ENCODE assay signal across 30 cellular contexts in genomic region chr11:58594826-58595225, GRCh38.
"Had no signal": no experiment of that assay in that cellular context is flagged by ENCODE, and none has a peak within 500 bp of the region (broad histone marks: within the 10 kb centered on the region; RNA-seq: fewer than 3 reads in every experiment).

No MANE protein-coding gene starts in this region.

- H3K27me3 Mint-ChIP-seq: activated CD4-positive, alpha-beta memory T cell treated with anti-CD3 and anti-CD28 coated beads for 36 hours; activated CD4-positive, alpha-beta T cell treated with anti-CD3 and anti-CD28 coated beads for 36 hours; activated CD4-positive, alpha-beta T cell treated with anti-CD3 and anti-CD28 coated beads, Interleukin-2, amount 10 ng/mL, durations not matched to agents 24 days and 14 days; activated CD8-positive, alpha-beta memory T cell treated with anti-CD3 and anti-CD28 coated beads, Interleukin-2, amount 10 ng/mL, durations not matched to agents 7 days and 5 days; activated naive CD8-positive, alpha-beta T cell; activated T-cell treated with anti-CD3 and anti-CD28 coated beads, Interleukin-2, amount 50 U/mL, for 24 hours; activated T-helper 17 cell treated with anti-CD3 and anti-CD28 coated beads, Interleukin-2, amount 50 U/mL, for 72 hours; dendritic cell treated with granulocyte-macrophage colony-stimulating factor and Interleukin-4, amounts not matched to agents 40 ng/mL and 50 ng/mL, for 4 days had no signal

- ATAC-seq: activated CD4-positive, alpha-beta T cell treated with anti-CD3 and anti-CD28 coated beads for 36 hours; activated CD8-positive, alpha-beta memory T cell treated with anti-CD3 and anti-CD28 coated beads, Interleukin-2, amount 10 ng/mL, durations not matched to agents 7 days and 5 days; activated CD8-positive, alpha-beta T cell treated with anti-CD3 and anti-CD28 coated beads, Interleukin-2, amount 10 ng/mL, durations not matched to agents 7 days and 5 days; activated T-helper 17 cell treated with anti-CD3 and anti-CD28 coated beads, Interleukin-2, amount 50 U/mL, for 72 hours; body of pancreas; foreskin keratinocyte; gastrocnemius medialis; heart right ventricle had no signal

- H3K4me3 Mint-ChIP-seq: activated CD4-positive, alpha-beta memory T cell treated with anti-CD3 and anti-CD28 coated beads for 36 hours; activated CD4-positive, alpha-beta T cell treated with anti-CD3 and anti-CD28 coated beads for 36 hours; activated CD4-positive, alpha-beta T cell treated with anti-CD3 and anti-CD28 coated beads, Interleukin-2, amount 10 ng/mL, durations not matched to agents 24 days and 14 days; activated CD8-positive, alpha-beta memory T cell treated with anti-CD3 and anti-CD28 coated beads, Interleukin-2, amount 10 ng/mL, durations not matched to agents 7 days and 5 days; activated CD8-positive, alpha-beta T cell treated with anti-CD3 and anti-CD28 coated beads, Interleukin-2, amount 10 ng/mL, durations not matched to agents 7 days and 5 days; activated naive CD8-positive, alpha-beta T cell; activated T-cell treated with anti-CD3 and anti-CD28 coated beads, Interleukin-2, amount 50 U/mL, for 24 hours; dendritic cell treated with granulocyte-macrophage colony-stimulating factor and Interleukin-4, amounts not matched to agents 40 ng/mL and 50 ng/mL, for 4 days; endodermal cell had no signal

- H3K27ac Mint-ChIP-seq: activated CD4-positive, alpha-beta memory T cell treated with anti-CD3 and anti-CD28 coated beads for 36 hours; activated CD4-positive, alpha-beta T cell treated with anti-CD3 and anti-CD28 coated beads, Interleukin-2, amount 10 ng/mL, durations not matched to agents 24 days and 14 days; activated CD8-positive, alpha-beta memory T cell treated with anti-CD3 and anti-CD28 coated beads, Interleukin-2, amount 10 ng/mL, durations not matched to agents 7 days and 5 days; activated CD8-positive, alpha-beta T cell treated with anti-CD3 and anti-CD28 coated beads, Interleukin-2, amount 10 ng/mL, durations not matched to agents 7 days and 5 days; activated T-helper 17 cell treated with anti-CD3 and anti-CD28 coated beads, Interleukin-2, amount 50 U/mL, for 72 hours; dendritic cell treated with granulocyte-macrophage colony-stimulating factor and Interleukin-4, amounts not matched to agents 40 ng/mL and 50 ng/mL, for 4 days; endodermal cell had no signal

- DNase-seq: activated CD4-positive, alpha-beta memory T cell treated with anti-CD3 and anti-CD28 coated beads for 36 hours; activated CD4-positive, alpha-beta T cell treated with anti-CD3 and anti-CD28 coated beads for 36 hours; activated CD4-positive, alpha-beta T cell treated with anti-CD3 and anti-CD28 coated beads, Interleukin-2, amount 10 ng/mL, durations not matched to agents 24 days and 14 days; activated CD4-positive, CD25-positive, alpha-beta regulatory T cell; activated CD4-positive, CD25-positive, alpha-beta regulatory T cell treated with anti-CD3 and anti-CD28 coated beads, Interleukin-2, amount 50 U/mL, for 72 hours; activated CD8-positive, alpha-beta memory T cell treated with anti-CD3 and anti-CD28 coated beads, Interleukin-2, amount 10 ng/mL, durations not matched to agents 7 days and 5 days; activated CD8-positive, alpha-beta memory T cell treated with anti-CD3 and anti-CD28 coated beads, Interleukin-2, amount 50 U/mL, for 4 hours; activated CD8-positive, alpha-beta T cell treated with anti-CD3 and anti-CD28 coated beads, Interleukin-2, amount 10 ng/mL, durations not matched to agents 7 days and 5 days; activated effector memory CD4-positive, alpha-beta T cell treated with Interleukin-2 at 50 U/mL for 16 hours; activated gamma-delta T cell treated with Interleukin-2 at 50 U/mL for 16 hours; activated naive CD4-positive, alpha-beta T cell treated with anti-CD3 and anti-CD28 coated beads, Interleukin-2, amount 50 U/mL, for 16 hours; activated naive CD4-positive, alpha-beta T cell treated with Interleukin-2 at 50 U/mL for 16 hours; activated T-cell treated with anti-CD3 and anti-CD28 coated beads, Interleukin-2, amount 50 U/mL, for 24 hours; amygdala; aorta; body of pancreas; caudate nucleus; dorsolateral prefrontal cortex; effector memory CD4-positive, alpha-beta T cell; endodermal cell; foreskin keratinocyte; gastrocnemius medialis; heart right ventricle; T-helper 1 cell; T-helper 2 cell had no signal

- H3K9me3 Mint-ChIP-seq: activated CD4-positive, alpha-beta memory T cell treated with anti-CD3 and anti-CD28 coated beads for 36 hours; activated CD4-positive, alpha-beta T cell treated with anti-CD3 and anti-CD28 coated beads, Interleukin-2, amount 10 ng/mL, durations not matched to agents 24 days and 14 days; activated T-cell treated with anti-CD3 and anti-CD28 coated beads, Interleukin-2, amount 50 U/mL, for 24 hours; activated T-helper 17 cell treated with anti-CD3 and anti-CD28 coated beads, Interleukin-2, amount 50 U/mL, for 72 hours; dendritic cell treated with granulocyte-macrophage colony-stimulating factor and Interleukin-4, amounts not matched to agents 40 ng/mL and 50 ng/mL, for 4 days; endodermal cell had no signal

- H3K9me3 ChIP-seq: body of pancreas, esophagus muscularis mucosa, gastrocnemius medialis, heart right ventricle had no signal

- H3K27me3 ChIP-seq: body of pancreas, dorsolateral prefrontal cortex, esophagus muscularis mucosa, foreskin keratinocyte, gastrocnemius medialis, heart right ventricle had no signal

- H3K27ac ChIP-seq: body of pancreas, coronary artery, dorsolateral prefrontal cortex, esophagus muscularis mucosa, foreskin keratinocyte, gastrocnemius medialis, heart right ventricle had no signal
